ENCODE assay signal across 9 cellular contexts in genomic region chr2:212537311-212538155, GRCh38. TPM values are rescaled to one million over a fixed set of nuclear protein-coding genes. Genes with fewer than 3 reads are reported as not detected.
DNase-seq lines count a peak whose midpoint lies in the region; ATAC-seq and TF ChIP-seq lines count a peak whose summit lies in the region.
"Had no signal": no experiment of that assay in that cellular context is flagged by ENCODE, and none has a peak within 500 bp of the region (broad histone marks: within the 10 kb centered on the region; RNA-seq: fewer than 3 reads in every experiment).

No MANE protein-coding gene starts in this region.

- intact Hi-C loops in Caco-2 (cut with micrococcal nuclease; ENCODE audit: unreplicated experiment) (no loop called here), sciatic nerve (cut with DNase I) (no loop called here)

- peak; percentile 16 to 34 for DNase-seq in Caco-2
- peak in 39 of 58 donors; percentile 7 to 73 (median 44) for DNase-seq in anterior cingulate cortex (lab: John Stamatoyannopoulos, UW)
- peak; percentile 58 for DNase-seq in sciatic nerve (ENCODE audit: low spot score)
- DNase-seq in 8988T: no peak

- no peaks in the 10 kb centered on the region for H3K36me3 Mint-ChIP-seq in Caco-2 (ENCODE audit: insufficient read depth, unreplicated experiment)

- peaks cover 27% of the 10 kb centered on the region for H3K27me3 Mint-ChIP-seq in Caco-2 (ENCODE audit: insufficient read depth, unreplicated experiment)

- POLR2A ChIA-PET in Caco-2 (lab: Charles Lee): no interaction called here

- peak overlapping the region; percentile 69 for H3K4me3 Mint-ChIP-seq in Caco-2 (ENCODE audit: unreplicated experiment)

- H3K9me3 ChIP-seq in Caco-2: no peaks in the 10 kb centered on the region

- peaks cover 6% of the 10 kb centered on the region for H3K27me3 ChIP-seq in Caco-2 (replicated peaks; ENCODE audit: control insufficient read depth, insufficient read depth, low read length)

- BruUV-seq in Caco-2 (replicated peaks; lab: Mats Ljungman, UMichigan): no TSS peak

- H3K27ac Mint-ChIP-seq in Caco-2 (ENCODE audit: unreplicated experiment): no peak overlapping the region

- CTCF ChIA-PET in Caco-2 (lab: Charles Lee): no interaction called here

- peaks cover 16% of the 10 kb centered on the region for H3K4me1 ChIP-seq in Caco-2

- no peaks in the 10 kb centered on the region for H3K9me3 Mint-ChIP-seq in Caco-2 (ENCODE audit: unreplicated experiment)

- H3K36me3 ChIP-seq in Caco-2 (ENCODE audit: control insufficient read depth, insufficient read depth, low read length): no peaks in the 10 kb centered on the region

- H3K4me3 ChIP-seq in Caco-2 (ENCODE audit: low read depth, low read length): peak overlapping the region; percentile 11
- H3K4me3 ChIP-seq in iPS-11a (ENCODE audit: low read depth, low read length): peak overlapping the region; percentile 58

- ATAC-seq in HG03103 (IDR thresholded peaks at IDR 0.05; ENCODE audit: low read depth, unreplicated experiment) (peak; percentile 37), sciatic nerve (peak; percentile 46), GM21526 (IDR thresholded peaks at IDR 0.05; ENCODE audit: low FRiP score, unreplicated experiment) (no peak), HG03108 (IDR thresholded peaks at IDR 0.05; ENCODE audit: unreplicated experiment) (no peak)

- H3K4me1 Mint-ChIP-seq in Caco-2 (ENCODE audit: low read depth, unreplicated experiment): peaks cover 18% of the 10 kb centered on the region

- TF ChIP-seq CTCF in Caco-2 (IDR thresholded peaks at IDR 0.05; ENCODE audit: insufficient read depth in 1 of 2, low read depth in 1 of 2, low read length in 1 of 2, severe bottlenecking in 1 of 2, unreplicated experiment in 1 of 2): no peak

RNA-seq across cellular contexts. Expression of gene ERBB4, which starts 1.1 kb away (rescaled TPM):
- total RNA-seq in Caco-2 (2022) (not detected in 2 replicates), sciatic nerve (19.7 TPM)
- total RNA-seq: LHCN-M2 had no signal

Comparison
In these comparisons a context has a peak if more than half of its experiments do, and no peak if none do; other contexts are left out.
1. ATAC-seq: peak in HG03103 (single experiment) and sciatic nerve (single experiment); none in GM21526 (single experiment) and HG03108 (single experiment).
2. RNA of gene ERBB4, which starts 1.1 kb away (total RNA-seq): 19.7 TPM in sciatic nerve (single experiment); not detected in Caco-2; every median in the first group is over 10 times any median in the second.